ENCODE assay signal across 23 cellular contexts in the genomic region with DNA sequence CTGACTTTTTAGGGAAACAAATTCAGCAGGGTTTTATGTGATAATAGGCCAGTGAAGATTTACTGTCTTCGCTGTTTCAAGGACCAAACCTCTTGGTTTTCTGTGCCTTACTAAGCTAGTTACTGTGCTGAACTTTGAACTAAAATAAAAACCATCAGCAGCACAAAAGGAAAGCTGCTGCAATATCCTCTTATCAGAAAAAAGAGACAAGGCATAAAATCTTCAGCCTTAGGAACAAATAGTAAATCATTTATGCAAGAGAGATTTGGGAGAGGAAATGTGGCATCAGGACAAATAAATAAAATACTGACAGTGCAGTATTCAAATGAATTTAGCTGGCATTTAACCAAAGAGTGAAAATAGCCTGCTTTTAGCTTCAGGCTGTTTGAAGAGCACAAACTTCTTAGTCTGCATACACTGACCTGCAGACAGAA.
DNase-seq lines count a peak whose midpoint lies in the region; ATAC-seq and TF ChIP-seq lines count a peak whose summit lies in the region.
"Had no signal": no experiment of that assay in that cellular context is flagged by ENCODE, and none has a peak within 500 bp of the region (broad histone marks: within the 10 kb centered on the region; RNA-seq: fewer than 3 reads in every experiment).

No MANE protein-coding gene starts in this region.

- H3K4me1 ChIP-seq in liver (ENCODE audit: control insufficient read depth in 4 of 4, insufficient read depth in 4 of 4, low read length in 3 of 4), result peaks cover 2 to 28% (median 20%) of the 10 kb centered on the region in 4 donors

- no peaks in the 10 kb centered on the region for H3K36me3 ChIP-seq in liver (ENCODE audit: control insufficient read depth in 4 of 4, insufficient read depth in 3 of 4, low read depth in 1 of 4, low read length in 3 of 4)
- H3K36me3 ChIP-seq: esophagus squamous epithelium, ovary, WERI-Rb-1 had no signal

- no peak overlapping the region for H3K4me3 ChIP-seq in liver (ENCODE audit: low read depth in 1 of 3, low read length in 3 of 3)
- H3K4me3 ChIP-seq: esophagus squamous epithelium, ovary had no signal

- peak overlapping the region; percentile 2 to 43 for H3K27ac ChIP-seq in liver (ENCODE audit: low read depth in 1 of 2, low read length in 2 of 2)
- H3K27ac ChIP-seq: esophagus squamous epithelium, RWPE1, WERI-Rb-1 had no signal

- no peak for ATAC-seq in HG03045 (IDR thresholded peaks at IDR 0.05; ENCODE audit: unreplicated experiment)
- ATAC-seq: activated naive CD8-positive, alpha-beta T cell treated with anti-CD3 and anti-CD28 coated beads, Interleukin-2, amount 50 U/mL, for 24 hours; activated T-helper 17 cell treated with anti-CD3 and anti-CD28 coated beads, Interleukin-2, amount 50 U/mL, for 72 hours; stimulated activated effector memory CD8-positive, alpha-beta T cell treated with anti-CD3 and anti-CD28 coated beads, Interleukin-12 subunit alpha, Interleukin-12 subunit beta, amount 100 ng/mL, for 72 hours had no signal

- H3K27me3 Mint-ChIP-seq in HFFc6 (ENCODE audit: insufficient read depth), result peaks cover 6% of the 10 kb centered on the region; the same call in 1 of the 2 replicates
- peaks cover 14% of the 10 kb centered on the region for H3K27me3 Mint-ChIP-seq in osteocyte (ENCODE audit: unreplicated experiment)
- H3K27me3 Mint-ChIP-seq: activated T-helper 17 cell treated with anti-CD3 and anti-CD28 coated beads, Interleukin-2, amount 50 U/mL, for 72 hours had no signal

- peak overlapping the region in 1 of 2 donors; percentile 11 for H3K9ac ChIP-seq in liver (ENCODE audit: low read depth in 1 of 2, low read length in 2 of 2)

- no peak for TF ChIP-seq CTCF in HFFc6 (IDR thresholded peaks at IDR 0.05)
- TF ChIP-seq CTCF in liver (IDR thresholded peaks at IDR 0.05; ENCODE audit: low read depth, low read length, missing input control), result no peak
- no peak for TF ChIP-seq CTCF in osteocyte (IDR thresholded peaks at IDR 0.05)

- H3K27ac Mint-ChIP-seq in HFFc6 (no peak overlapping the region), osteocyte (ENCODE audit: unreplicated experiment) (no peak overlapping the region)
- H3K27ac Mint-ChIP-seq: activated naive CD8-positive, alpha-beta T cell treated with anti-CD3 and anti-CD28 coated beads, Interleukin-2, amount 50 U/mL, for 24 hours; activated T-helper 17 cell treated with anti-CD3 and anti-CD28 coated beads, Interleukin-2, amount 50 U/mL, for 72 hours; H9; stimulated activated effector memory CD8-positive, alpha-beta T cell treated with anti-CD3 and anti-CD28 coated beads, Interleukin-12 subunit alpha, Interleukin-12 subunit beta, amount 100 ng/mL, for 72 hours had no signal

- DNase-seq in HFFc6 (peak; percentile 37), amniotic epithelial cell (ENCODE audit: low read depth) (peak; percentile 49), superior temporal gyrus (ENCODE audit: extremely low spot score) (peak; percentile 20), middle frontal gyrus (ENCODE audit: extremely low spot score, low spot score) (no peak), osteocyte (ENCODE audit: extremely low spot score, unreplicated experiment) (no peak)
- no peak for DNase-seq in NK-92 treated with Interleukin-12 subunit alpha and Interleukin-12 subunit beta, amount 100 ng/mL, for 24 hours (lab: John Stamatoyannopoulos, UW)
- DNase-seq: activated CD8-positive, alpha-beta memory T cell treated with anti-CD3 and anti-CD28 coated beads for 24 hours; activated naive CD8-positive, alpha-beta T cell treated with anti-CD3 and anti-CD28 coated beads, Interleukin-2, amount 50 U/mL, for 24 hours; C1 segment of cervical spinal cord; central memory CD4-positive, alpha-beta T cell; esophagus squamous epithelium; H9; NCI-H226; ovary; stimulated activated CD4-positive, alpha-beta T cell treated with anti-CD3 and anti-CD28 coated beads, Interleukin-12 subunit alpha, Interleukin-12 subunit beta, amount 100 ng/mL, for 4 hours; T-helper 1 cell; trophoblast cell; WERI-Rb-1 had no signal

- H3K36me3 Mint-ChIP-seq in HFFc6 (ENCODE audit: low read depth), result peaks cover 7% of the 10 kb centered on the region
- no peaks in the 10 kb centered on the region for H3K36me3 Mint-ChIP-seq in osteocyte (ENCODE audit: unreplicated experiment)
- H3K36me3 Mint-ChIP-seq: stimulated activated effector memory CD8-positive, alpha-beta T cell treated with anti-CD3 and anti-CD28 coated beads, Interleukin-12 subunit alpha, Interleukin-12 subunit beta, amount 100 ng/mL, for 72 hours had no signal

- no peaks in the 10 kb centered on the region for H3K9me3 ChIP-seq in liver (ENCODE audit: control insufficient read depth in 4 of 4, low read length in 3 of 4)
- H3K9me3 ChIP-seq: esophagus squamous epithelium, ovary had no signal

- TF ChIP-seq RAD21 in liver (IDR thresholded peaks at IDR 0.05), result peak; percentile 51 to 68

- no peaks in the 10 kb centered on the region for H3K27me3 ChIP-seq in liver (ENCODE audit: control insufficient read depth in 4 of 4, insufficient read depth in 4 of 4, low read length in 3 of 4)
- H3K27me3 ChIP-seq: esophagus squamous epithelium, ovary had no signal

- H3K4me1 Mint-ChIP-seq in HFFc6 (ENCODE audit: low read depth) (peaks cover 12% of the 10 kb centered on the region), osteocyte (ENCODE audit: unreplicated experiment) (peaks cover 10% of the 10 kb centered on the region)
- H3K4me1 Mint-ChIP-seq: activated naive CD8-positive, alpha-beta T cell treated with anti-CD3 and anti-CD28 coated beads, Interleukin-2, amount 50 U/mL, for 24 hours; activated T-helper 17 cell treated with anti-CD3 and anti-CD28 coated beads, Interleukin-2, amount 50 U/mL, for 72 hours; H9; stimulated activated effector memory CD8-positive, alpha-beta T cell treated with anti-CD3 and anti-CD28 coated beads, Interleukin-12 subunit alpha, Interleukin-12 subunit beta, amount 100 ng/mL, for 72 hours had no signal

- WGBS in liver, result 19% methylated on average over 1 of the region's 1 CpG

- no peak overlapping the region for H3K4me3 Mint-ChIP-seq in HFFc6
- no peak overlapping the region for H3K4me3 Mint-ChIP-seq in osteocyte (ENCODE audit: unreplicated experiment)
- H3K4me3 Mint-ChIP-seq: activated naive CD8-positive, alpha-beta T cell treated with anti-CD3 and anti-CD28 coated beads, Interleukin-2, amount 50 U/mL, for 24 hours; activated T-helper 17 cell treated with anti-CD3 and anti-CD28 coated beads, Interleukin-2, amount 50 U/mL, for 72 hours; H9; stimulated activated effector memory CD8-positive, alpha-beta T cell treated with anti-CD3 and anti-CD28 coated beads, Interleukin-12 subunit alpha, Interleukin-12 subunit beta, amount 100 ng/mL, for 72 hours had no signal

- H3K9me3 Mint-ChIP-seq in HFFc6 (peaks cover 13% of the 10 kb centered on the region), osteocyte (ENCODE audit: unreplicated experiment) (peaks cover 4% of the 10 kb centered on the region)
- H3K9me3 Mint-ChIP-seq: stimulated activated effector memory CD8-positive, alpha-beta T cell treated with anti-CD3 and anti-CD28 coated beads, Interleukin-12 subunit alpha, Interleukin-12 subunit beta, amount 100 ng/mL, for 72 hours had no signal

TF ChIP-seq in liver, 16 proteins besides CTCF, POLR2A, EP300 and RAD21:
- peak in 1 of 2 donors; percentile 31 for TF ChIP-seq JUND (IDR thresholded peaks at IDR 0.05)
- TF ChIP-seq HNF4A (conservative IDR thresholded peaks at IDR 0.05), result peak; percentile 51 to 77
- TF ChIP-seq, protein P1, sequence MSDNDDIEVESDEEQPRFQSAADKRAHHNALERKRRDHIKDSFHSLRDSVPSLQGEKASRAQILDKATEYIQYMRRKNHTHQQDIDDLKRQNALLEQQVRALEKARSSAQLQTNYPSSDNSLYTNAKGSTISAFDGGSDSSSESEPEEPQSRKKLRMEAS (IDR thresholded peaks at IDR 0.05), result no peak
- no peak for TF ChIP-seq EGR1 (IDR thresholded peaks at IDR 0.05; ENCODE audit: low read depth in 2 of 2)
- peak; percentile 79 for TF ChIP-seq SP1 (IDR thresholded peaks at IDR 0.05)
- peak; percentile 45 for TF ChIP-seq TAF1 (conservative IDR thresholded peaks at IDR 0.05)
- TF ChIP-seq HNF4G (IDR thresholded peaks at IDR 0.05), result peak; percentile 49
- TF ChIP-seq NR2F2 (IDR thresholded peaks at IDR 0.05), result peak; percentile 74
- peak; percentile 54 to 65 for TF ChIP-seq RXRA (IDR thresholded peaks at IDR 0.05)
- TF ChIP-seq YY1 (IDR thresholded peaks at IDR 0.05), result no peak

Comparison
In these comparisons a context has a peak if more than half of its experiments do, and no peak if none do; other contexts are left out.
1. DNase-seq: peak in HFFc6 (single experiment), amniotic epithelial cell (single experiment) and superior temporal gyrus (single experiment); none in NK-92 treated with Interleukin-12 subunit alpha and Interleukin-12 subunit beta, amount 100 ng/mL, for 24 hours (single experiment), middle frontal gyrus (single experiment) and osteocyte (single experiment).